Comparison of ENCODE assay signal across 1 cellular context in the genomic region with DNA sequence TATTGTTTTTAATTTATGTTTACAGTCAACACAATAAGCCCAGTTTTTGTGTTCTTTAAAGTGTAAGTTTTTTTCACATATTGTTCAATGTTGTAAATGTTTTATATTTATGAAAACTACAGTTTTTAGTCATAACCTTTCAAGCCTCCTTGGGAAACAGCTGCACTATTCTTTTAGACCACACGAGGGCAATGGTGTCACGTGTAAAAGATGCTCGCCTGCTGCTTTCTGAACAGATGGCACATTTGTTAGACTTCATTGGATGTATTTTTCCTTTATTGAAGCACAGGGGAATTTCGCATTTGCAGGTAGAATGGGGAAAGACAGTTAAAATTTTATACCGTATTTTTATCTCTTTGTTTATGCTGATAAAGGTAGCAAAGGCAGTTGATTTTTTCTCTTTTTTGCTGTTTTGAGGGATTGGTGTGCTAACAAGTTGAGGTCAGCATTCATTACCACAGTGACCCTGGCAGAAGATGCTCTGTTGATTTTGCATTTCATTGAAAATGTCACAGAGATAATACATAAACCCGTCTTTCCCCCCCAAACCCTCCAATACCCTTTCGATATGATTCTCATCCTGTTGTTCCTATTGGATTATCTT.
A peak's percentile ranks its signal among the peaks of the same experiment; 100 is the strongest.
TF ChIP-seq lines count a peak whose summit lies in the region.

No MANE protein-coding gene starts in this region.

TF ChIP-seq in K562, 482 proteins besides CTCF, POLR2A, EP300 and RAD21 (continued from another document and continues in another):
- TF ChIP-seq, protein P1, sequence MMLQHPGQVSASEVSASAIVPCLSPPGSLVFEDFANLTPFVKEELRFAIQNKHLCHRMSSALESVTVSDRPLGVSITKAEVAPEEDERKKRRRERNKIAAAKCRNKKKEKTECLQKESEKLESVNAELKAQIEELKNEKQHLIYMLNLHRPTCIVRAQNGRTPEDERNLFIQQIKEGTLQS (IDR thresholded peaks at IDR 0.05), result no peak
- TF ChIP-seq, protein P1 (CRISPR knock-in tag; conservative IDR thresholded peaks at IDR 0.05), result no peak
- TF ChIP-seq, protein P2, sequence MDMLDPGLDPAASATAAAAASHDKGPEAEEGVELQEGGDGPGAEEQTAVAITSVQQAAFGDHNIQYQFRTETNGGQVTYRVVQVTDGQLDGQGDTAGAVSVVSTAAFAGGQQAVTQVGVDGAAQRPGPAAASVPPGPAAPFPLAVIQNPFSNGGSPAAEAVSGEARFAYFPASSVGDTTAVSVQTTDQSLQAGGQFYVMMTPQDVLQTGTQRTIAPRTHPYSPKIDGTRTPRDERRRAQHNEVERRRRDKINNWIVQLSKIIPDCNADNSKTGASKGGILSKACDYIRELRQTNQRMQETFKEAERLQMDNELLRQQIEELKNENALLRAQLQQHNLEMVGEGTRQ (CRISPR knock-in tag; IDR thresholded peaks at IDR 0.05), result no peak
- TF ChIP-seq ZNF316 (IDR thresholded peaks at IDR 0.05), result peak; percentile 70; the same call in 1 of the 2 replicates
- TF ChIP-seq, protein P3, sequence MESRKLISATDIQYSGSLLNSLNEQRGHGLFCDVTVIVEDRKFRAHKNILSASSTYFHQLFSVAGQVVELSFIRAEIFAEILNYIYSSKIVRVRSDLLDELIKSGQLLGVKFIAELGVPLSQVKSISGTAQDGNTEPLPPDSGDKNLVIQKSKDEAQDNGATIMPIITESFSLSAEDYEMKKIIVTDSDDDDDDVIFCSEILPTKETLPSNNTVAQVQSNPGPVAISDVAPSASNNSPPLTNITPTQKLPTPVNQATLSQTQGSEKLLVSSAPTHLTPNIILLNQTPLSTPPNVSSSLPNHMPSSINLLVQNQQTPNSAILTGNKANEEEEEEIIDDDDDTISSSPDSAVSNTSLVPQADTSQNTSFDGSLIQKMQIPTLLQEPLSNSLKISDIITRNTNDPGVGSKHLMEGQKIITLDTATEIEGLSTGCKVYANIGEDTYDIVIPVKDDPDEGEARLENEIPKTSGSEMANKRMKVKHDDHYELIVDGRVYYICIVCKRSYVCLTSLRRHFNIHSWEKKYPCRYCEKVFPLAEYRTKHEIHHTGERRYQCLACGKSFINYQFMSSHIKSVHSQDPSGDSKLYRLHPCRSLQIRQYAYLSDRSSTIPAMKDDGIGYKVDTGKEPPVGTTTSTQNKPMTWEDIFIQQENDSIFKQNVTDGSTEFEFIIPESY (CRISPR knock-in tag; IDR thresholded peaks at IDR 0.05), result no peak
- TF ChIP-seq, protein P4, sequence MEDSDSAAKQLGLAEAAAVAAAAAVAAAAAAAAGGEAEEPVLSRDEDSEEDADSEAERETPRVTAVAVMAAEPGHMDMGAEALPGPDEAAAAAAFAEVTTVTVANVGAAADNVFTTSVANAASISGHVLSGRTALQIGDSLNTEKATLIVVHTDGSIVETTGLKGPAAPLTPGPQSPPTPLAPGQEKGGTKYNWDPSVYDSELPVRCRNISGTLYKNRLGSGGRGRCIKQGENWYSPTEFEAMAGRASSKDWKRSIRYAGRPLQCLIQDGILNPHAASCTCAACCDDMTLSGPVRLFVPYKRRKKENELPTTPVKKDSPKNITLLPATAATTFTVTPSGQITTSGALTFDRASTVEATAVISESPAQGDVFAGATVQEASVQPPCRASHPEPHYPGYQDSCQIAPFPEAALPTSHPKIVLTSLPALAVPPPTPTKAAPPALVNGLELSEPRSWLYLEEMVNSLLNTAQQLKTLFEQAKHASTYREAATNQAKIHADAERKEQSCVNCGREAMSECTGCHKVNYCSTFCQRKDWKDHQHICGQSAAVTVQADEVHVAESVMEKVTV (CRISPR knock-in tag; IDR thresholded peaks at IDR 0.05), result peak; percentile 59
- no peak for TF ChIP-seq ZSCAN32 (CRISPR knock-in tag; IDR thresholded peaks at IDR 0.05)
- TF ChIP-seq C11orf30 (IDR thresholded peaks at IDR 0.05; ENCODE audit: low read depth), result peak; percentile 42
- no peak for TF ChIP-seq RUNX1 (IDR thresholded peaks at IDR 0.05; ENCODE audit: low read depth)
- TF ChIP-seq BCOR (IDR thresholded peaks at IDR 0.05), result no peak
- no peak for TF ChIP-seq KHSRP (IDR thresholded peaks at IDR 0.05)
- no peak for TF ChIP-seq SOX6 (IDR thresholded peaks at IDR 0.05)
- TF ChIP-seq, protein P5, sequence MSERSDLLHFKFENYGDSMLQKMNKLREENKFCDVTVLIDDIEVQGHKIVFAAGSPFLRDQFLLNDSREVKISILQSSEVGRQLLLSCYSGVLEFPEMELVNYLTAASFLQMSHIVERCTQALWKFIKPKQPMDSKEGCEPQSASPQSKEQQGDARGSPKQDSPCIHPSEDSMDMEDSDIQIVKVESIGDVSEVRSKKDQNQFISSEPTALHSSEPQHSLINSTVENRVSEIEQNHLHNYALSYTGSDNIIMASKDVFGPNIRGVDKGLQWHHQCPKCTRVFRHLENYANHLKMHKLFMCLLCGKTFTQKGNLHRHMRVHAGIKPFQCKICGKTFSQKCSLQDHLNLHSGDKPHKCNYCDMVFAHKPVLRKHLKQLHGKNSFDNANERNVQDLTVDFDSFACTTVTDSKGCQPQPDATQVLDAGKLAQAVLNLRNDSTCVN (CRISPR knock-in tag; IDR thresholded peaks at IDR 0.05), result no peak
- no peak for TF ChIP-seq CCAR2 (IDR thresholded peaks at IDR 0.05; ENCODE audit: low read depth, low read length)
- TF ChIP-seq, protein P6, sequence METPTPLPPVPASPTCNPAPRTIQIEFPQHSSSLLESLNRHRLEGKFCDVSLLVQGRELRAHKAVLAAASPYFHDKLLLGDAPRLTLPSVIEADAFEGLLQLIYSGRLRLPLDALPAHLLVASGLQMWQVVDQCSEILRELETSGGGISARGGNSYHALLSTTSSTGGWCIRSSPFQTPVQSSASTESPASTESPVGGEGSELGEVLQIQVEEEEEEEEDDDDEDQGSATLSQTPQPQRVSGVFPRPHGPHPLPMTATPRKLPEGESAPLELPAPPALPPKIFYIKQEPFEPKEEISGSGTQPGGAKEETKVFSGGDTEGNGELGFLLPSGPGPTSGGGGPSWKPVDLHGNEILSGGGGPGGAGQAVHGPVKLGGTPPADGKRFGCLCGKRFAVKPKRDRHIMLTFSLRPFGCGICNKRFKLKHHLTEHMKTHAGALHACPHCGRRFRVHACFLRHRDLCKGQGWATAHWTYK (CRISPR knock-in tag; IDR thresholded peaks at IDR 0.05), result no peak
- no peak for TF ChIP-seq SMAD2 (IDR thresholded peaks at IDR 0.05; ENCODE audit: low read depth, low read length)
- TF ChIP-seq, protein P7, sequence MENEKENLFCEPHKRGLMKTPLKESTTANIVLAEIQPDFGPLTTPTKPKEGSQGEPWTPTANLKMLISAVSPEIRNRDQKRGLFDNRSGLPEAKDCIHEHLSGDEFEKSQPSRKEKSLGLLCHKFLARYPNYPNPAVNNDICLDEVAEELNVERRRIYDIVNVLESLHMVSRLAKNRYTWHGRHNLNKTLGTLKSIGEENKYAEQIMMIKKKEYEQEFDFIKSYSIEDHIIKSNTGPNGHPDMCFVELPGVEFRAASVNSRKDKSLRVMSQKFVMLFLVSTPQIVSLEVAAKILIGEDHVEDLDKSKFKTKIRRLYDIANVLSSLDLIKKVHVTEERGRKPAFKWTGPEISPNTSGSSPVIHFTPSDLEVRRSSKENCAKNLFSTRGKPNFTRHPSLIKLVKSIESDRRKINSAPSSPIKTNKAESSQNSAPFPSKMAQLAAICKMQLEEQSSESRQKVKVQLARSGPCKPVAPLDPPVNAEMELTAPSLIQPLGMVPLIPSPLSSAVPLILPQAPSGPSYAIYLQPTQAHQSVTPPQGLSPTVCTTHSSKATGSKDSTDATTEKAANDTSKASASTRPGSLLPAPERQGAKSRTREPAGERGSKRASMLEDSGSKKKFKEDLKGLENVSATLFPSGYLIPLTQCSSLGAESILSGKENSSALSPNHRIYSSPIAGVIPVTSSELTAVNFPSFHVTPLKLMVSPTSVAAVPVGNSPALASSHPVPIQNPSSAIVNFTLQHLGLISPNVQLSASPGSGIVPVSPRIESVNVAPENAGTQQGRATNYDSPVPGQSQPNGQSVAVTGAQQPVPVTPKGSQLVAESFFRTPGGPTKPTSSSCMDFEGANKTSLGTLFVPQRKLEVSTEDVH (IDR thresholded peaks at IDR 0.05; ENCODE audit: low read depth, partially characterized antibody), result no peak
- TF ChIP-seq MAFK (IDR thresholded peaks at IDR 0.05; ENCODE audit: low read length), result peak; percentile 53; the same call in 1 of the 2 replicates
- TF ChIP-seq PTBP1 (IDR thresholded peaks at IDR 0.05; ENCODE audit: low read depth, low read length), result no peak
- no peak for TF ChIP-seq ZNF384 (IDR thresholded peaks at IDR 0.05; ENCODE audit: low read depth, low read length)
- no peak for TF ChIP-seq SIRT6 (IDR thresholded peaks at IDR 0.05; ENCODE audit: low read depth, low read length)
- TF ChIP-seq, protein P8, sequence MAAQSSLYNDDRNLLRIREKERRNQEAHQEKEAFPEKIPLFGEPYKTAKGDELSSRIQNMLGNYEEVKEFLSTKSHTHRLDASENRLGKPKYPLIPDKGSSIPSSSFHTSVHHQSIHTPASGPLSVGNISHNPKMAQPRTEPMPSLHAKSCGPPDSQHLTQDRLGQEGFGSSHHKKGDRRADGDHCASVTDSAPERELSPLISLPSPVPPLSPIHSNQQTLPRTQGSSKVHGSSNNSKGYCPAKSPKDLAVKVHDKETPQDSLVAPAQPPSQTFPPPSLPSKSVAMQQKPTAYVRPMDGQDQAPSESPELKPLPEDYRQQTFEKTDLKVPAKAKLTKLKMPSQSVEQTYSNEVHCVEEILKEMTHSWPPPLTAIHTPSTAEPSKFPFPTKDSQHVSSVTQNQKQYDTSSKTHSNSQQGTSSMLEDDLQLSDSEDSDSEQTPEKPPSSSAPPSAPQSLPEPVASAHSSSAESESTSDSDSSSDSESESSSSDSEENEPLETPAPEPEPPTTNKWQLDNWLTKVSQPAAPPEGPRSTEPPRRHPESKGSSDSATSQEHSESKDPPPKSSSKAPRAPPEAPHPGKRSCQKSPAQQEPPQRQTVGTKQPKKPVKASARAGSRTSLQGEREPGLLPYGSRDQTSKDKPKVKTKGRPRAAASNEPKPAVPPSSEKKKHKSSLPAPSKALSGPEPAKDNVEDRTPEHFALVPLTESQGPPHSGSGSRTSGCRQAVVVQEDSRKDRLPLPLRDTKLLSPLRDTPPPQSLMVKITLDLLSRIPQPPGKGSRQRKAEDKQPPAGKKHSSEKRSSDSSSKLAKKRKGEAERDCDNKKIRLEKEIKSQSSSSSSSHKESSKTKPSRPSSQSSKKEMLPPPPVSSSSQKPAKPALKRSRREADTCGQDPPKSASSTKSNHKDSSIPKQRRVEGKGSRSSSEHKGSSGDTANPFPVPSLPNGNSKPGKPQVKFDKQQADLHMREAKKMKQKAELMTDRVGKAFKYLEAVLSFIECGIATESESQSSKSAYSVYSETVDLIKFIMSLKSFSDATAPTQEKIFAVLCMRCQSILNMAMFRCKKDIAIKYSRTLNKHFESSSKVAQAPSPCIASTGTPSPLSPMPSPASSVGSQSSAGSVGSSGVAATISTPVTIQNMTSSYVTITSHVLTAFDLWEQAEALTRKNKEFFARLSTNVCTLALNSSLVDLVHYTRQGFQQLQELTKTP (IDR thresholded peaks at IDR 0.05; ENCODE audit: low read depth in 1 of 2, partially characterized antibody in 2 of 2), result no peak
- no peak for TF ChIP-seq ZKSCAN8 (CRISPR knock-in tag; IDR thresholded peaks at IDR 0.05)
- TF ChIP-seq, protein P9, sequence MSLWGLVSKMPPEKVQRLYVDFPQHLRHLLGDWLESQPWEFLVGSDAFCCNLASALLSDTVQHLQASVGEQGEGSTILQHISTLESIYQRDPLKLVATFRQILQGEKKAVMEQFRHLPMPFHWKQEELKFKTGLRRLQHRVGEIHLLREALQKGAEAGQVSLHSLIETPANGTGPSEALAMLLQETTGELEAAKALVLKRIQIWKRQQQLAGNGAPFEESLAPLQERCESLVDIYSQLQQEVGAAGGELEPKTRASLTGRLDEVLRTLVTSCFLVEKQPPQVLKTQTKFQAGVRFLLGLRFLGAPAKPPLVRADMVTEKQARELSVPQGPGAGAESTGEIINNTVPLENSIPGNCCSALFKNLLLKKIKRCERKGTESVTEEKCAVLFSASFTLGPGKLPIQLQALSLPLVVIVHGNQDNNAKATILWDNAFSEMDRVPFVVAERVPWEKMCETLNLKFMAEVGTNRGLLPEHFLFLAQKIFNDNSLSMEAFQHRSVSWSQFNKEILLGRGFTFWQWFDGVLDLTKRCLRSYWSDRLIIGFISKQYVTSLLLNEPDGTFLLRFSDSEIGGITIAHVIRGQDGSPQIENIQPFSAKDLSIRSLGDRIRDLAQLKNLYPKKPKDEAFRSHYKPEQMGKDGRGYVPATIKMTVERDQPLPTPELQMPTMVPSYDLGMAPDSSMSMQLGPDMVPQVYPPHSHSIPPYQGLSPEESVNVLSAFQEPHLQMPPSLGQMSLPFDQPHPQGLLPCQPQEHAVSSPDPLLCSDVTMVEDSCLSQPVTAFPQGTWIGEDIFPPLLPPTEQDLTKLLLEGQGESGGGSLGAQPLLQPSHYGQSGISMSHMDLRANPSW (CRISPR knock-in tag; IDR thresholded peaks at IDR 0.05), result no peak
- TF ChIP-seq, protein P10, sequence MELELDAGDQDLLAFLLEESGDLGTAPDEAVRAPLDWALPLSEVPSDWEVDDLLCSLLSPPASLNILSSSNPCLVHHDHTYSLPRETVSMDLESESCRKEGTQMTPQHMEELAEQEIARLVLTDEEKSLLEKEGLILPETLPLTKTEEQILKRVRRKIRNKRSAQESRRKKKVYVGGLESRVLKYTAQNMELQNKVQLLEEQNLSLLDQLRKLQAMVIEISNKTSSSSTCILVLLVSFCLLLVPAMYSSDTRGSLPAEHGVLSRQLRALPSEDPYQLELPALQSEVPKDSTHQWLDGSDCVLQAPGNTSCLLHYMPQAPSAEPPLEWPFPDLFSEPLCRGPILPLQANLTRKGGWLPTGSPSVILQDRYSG (tag; conservative IDR thresholded peaks at IDR 0.05; ENCODE audit: low read depth), result no peak
- no peak for TF ChIP-seq NEUROD1 (IDR thresholded peaks at IDR 0.05; ENCODE audit: borderline replicate concordance, low read depth, low read length, partially characterized antibody)
- TF ChIP-seq, protein P11, sequence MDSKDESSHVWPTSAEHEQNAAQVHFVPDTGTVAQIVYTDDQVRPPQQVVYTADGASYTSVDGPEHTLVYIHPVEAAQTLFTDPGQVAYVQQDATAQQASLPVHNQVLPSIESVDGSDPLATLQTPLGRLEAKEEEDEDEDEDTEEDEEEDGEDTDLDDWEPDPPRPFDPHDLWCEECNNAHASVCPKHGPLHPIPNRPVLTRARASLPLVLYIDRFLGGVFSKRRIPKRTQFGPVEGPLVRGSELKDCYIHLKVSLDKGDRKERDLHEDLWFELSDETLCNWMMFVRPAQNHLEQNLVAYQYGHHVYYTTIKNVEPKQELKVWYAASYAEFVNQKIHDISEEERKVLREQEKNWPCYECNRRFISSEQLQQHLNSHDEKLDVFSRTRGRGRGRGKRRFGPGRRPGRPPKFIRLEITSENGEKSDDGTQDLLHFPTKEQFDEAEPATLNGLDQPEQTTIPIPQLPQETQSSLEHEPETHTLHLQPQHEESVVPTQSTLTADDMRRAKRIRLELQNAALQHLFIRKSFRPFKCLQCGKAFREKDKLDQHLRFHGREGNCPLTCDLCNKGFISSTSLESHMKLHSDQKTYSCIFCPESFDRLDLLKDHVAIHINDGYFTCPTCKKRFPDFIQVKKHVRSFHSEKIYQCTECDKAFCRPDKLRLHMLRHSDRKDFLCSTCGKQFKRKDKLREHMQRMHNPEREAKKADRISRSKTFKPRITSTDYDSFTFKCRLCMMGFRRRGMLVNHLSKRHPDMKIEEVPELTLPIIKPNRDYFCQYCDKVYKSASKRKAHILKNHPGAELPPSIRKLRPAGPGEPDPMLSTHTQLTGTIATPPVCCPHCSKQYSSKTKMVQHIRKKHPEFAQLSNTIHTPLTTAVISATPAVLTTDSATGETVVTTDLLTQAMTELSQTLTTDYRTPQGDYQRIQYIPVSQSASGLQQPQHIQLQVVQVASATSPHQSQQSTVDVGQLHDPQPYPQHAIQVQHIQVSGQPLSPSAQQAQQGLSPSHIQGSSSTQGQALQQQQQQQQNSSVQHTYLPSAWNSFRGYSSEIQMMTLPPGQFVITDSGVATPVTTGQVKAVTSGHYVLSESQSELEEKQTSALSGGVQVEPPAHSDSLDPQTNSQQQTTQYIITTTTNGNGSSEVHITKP (IDR thresholded peaks at IDR 0.05; ENCODE audit: partially characterized antibody), result no peak
- no peak for TF ChIP-seq TOE1 (IDR thresholded peaks at IDR 0.05; ENCODE audit: borderline replicate concordance)
- no peak for TF ChIP-seq TOE1 (CRISPR knock-in tag; IDR thresholded peaks at IDR 0.05; ENCODE audit: borderline replicate concordance, low read depth)
